In the genomic region with DNA sequence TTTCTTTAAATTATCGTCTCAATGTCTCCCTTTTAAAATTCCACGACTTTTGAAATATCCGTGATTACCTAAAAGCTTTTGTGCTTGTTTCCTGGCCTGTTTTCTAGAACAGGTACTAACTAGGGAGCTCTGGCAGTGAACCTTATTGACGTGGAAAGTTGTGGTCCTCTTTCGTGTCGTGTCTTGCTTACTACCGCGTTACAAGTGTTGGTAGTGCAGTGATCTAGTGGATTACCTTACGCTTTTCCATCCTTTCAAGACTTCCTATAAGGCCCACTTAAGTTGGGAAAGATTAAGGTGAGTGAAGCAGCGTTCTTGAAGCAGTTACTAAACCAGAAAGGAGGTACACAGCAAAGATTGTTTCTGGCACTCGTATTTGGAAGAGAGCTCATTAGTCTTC, we compare ENCODE assay signal across 8 cellular contexts. TPM values are rescaled to one million over a fixed set of nuclear protein-coding genes. Genes with fewer than 3 reads are reported as not detected.
DNase-seq lines count a peak whose midpoint lies in the region; ATAC-seq, FAIRE-seq and TF ChIP-seq lines count a peak whose summit lies in the region.

No MANE protein-coding gene starts in this region.

- in situ Hi-C loops in ACHN (cut with HindIII; ENCODE audit: low pct_ligation_motif_present, low pct_unique_long_range_greater_than_20kb, low sequenced_read_pairs) (no loop called here), GM23248 (cut with MboI) (no loop called here)

- H3K4me3 Mint-ChIP-seq in activated T-helper 17 cell treated with anti-CD3 and anti-CD28 coated beads, Interleukin-2, amount 50 U/mL, for 72 hours: peak overlapping the region; percentile 100

- H3K4me1 ChIP-seq in GM23248 (ENCODE audit: insufficient read depth) (peaks cover 26% of the 10 kb centered on the region), iPS-15b (ENCODE audit: control insufficient read depth, insufficient read depth, low read length) (peaks cover 20% of the 10 kb centered on the region), smooth muscle cell (ENCODE audit: low read depth) (peaks cover 18% of the 10 kb centered on the region)

- no peaks in the 10 kb centered on the region for H3K9me2 ChIP-seq in GM23248 (ENCODE audit: insufficient read depth)

- peak overlapping the region; percentile 99 for H3K4me2 ChIP-seq in GM23248 (ENCODE audit: unreplicated experiment)
- H3K4me2 ChIP-seq in smooth muscle cell: peak overlapping the region; percentile 93

- 2 to 4% methylated on average over 11 of the region's 11 CpGs for WGBS in GM23248 (ENCODE audit: low coverage in 1 of 2, low lambda C conversion rate in 2 of 2, missing lambda C conversion rate in 2 of 2), 2 experiments
- WGBS in smooth muscle cell (ENCODE audit: low lambda C conversion rate): 3% methylated on average over 11 of the region's 11 CpGs

- H3K79me2 ChIP-seq in GM23248 (ENCODE audit: insufficient read depth) (peaks cover 56% of the 10 kb centered on the region), smooth muscle cell (ENCODE audit: low read depth) (peaks cover 50% of the 10 kb centered on the region)

- H3K27ac Mint-ChIP-seq in activated T-helper 17 cell treated with anti-CD3 and anti-CD28 coated beads, Interleukin-2, amount 50 U/mL, for 72 hours: peak overlapping the region; percentile 100

- H3K9me3 Mint-ChIP-seq in activated T-helper 17 cell treated with anti-CD3 and anti-CD28 coated beads, Interleukin-2, amount 50 U/mL, for 72 hours: no peaks in the 10 kb centered on the region

- H3K9ac ChIP-seq in GM23248 (peak overlapping the region; percentile 100), iPS-15b (ENCODE audit: low read depth, low read length) (peak overlapping the region; percentile 49), smooth muscle cell (ENCODE audit: low read depth) (peak overlapping the region; percentile 99)

- H4K20me1 ChIP-seq in GM23248 (ENCODE audit: insufficient read depth): peaks cover 11% of the 10 kb centered on the region; the same call in 1 of the 2 replicates
- H4K20me1 ChIP-seq in smooth muscle cell (ENCODE audit: low read depth): peaks cover 59% of the 10 kb centered on the region

- TF ChIP-seq CTCF in smooth muscle cell (IDR thresholded peaks at IDR 0.05; ENCODE audit: borderline replicate concordance, insufficient read depth, poor library complexity, severe bottlenecking): no peak

- H3K27me3 ChIP-seq in GM23248 (replicated peaks; ENCODE audit: insufficient read depth) (no peaks in the 10 kb centered on the region), iPS-15b (ENCODE audit: control insufficient read depth, insufficient read depth, low read length) (no peaks in the 10 kb centered on the region), smooth muscle cell (ENCODE audit: low read depth) (no peaks in the 10 kb centered on the region)

- no peak for ATAC-seq in activated T-helper 17 cell treated with anti-CD3 and anti-CD28 coated beads, Interleukin-2, amount 50 U/mL, for 72 hours (replicated peaks)
- ATAC-seq in GM21619 (IDR thresholded peaks at IDR 0.05; ENCODE audit: unreplicated experiment): no peak
- ATAC-seq in HG03039 (IDR thresholded peaks at IDR 0.05; ENCODE audit: unreplicated experiment): no peak

- H3K9me3 ChIP-seq in GM23248 (ENCODE audit: low read depth) (no peaks in the 10 kb centered on the region), iPS-15b (ENCODE audit: control insufficient read depth, insufficient read depth, low read length) (no peaks in the 10 kb centered on the region), smooth muscle cell (replicated peaks; ENCODE audit: low read depth) (no peaks in the 10 kb centered on the region)

- H3K36me3 Mint-ChIP-seq in activated T-helper 17 cell treated with anti-CD3 and anti-CD28 coated beads, Interleukin-2, amount 50 U/mL, for 72 hours (ENCODE audit: low read depth): peaks cover 66% of the 10 kb centered on the region

- peak; percentile 22 for DNase-seq in ACHN
- DNase-seq in GM23248: peak; percentile 54
- DNase-seq in smooth muscle cell (lab: John Stamatoyannopoulos, UW; ENCODE audit: unreplicated experiment): no peak
- no peak for DNase-seq in GM12892 (ENCODE audit: insufficient read length)

- peak overlapping the region; percentile 100 for H3K4me3 ChIP-seq in GM23248
- peak overlapping the region; percentile 67 for H3K4me3 ChIP-seq in iPS-15b (ENCODE audit: low read depth, low read length)
- peak overlapping the region; percentile 94 for H3K4me3 ChIP-seq in smooth muscle cell

- H3F3A ChIP-seq in GM23248 (ENCODE audit: insufficient read depth) (peaks cover 51% of the 10 kb centered on the region), smooth muscle cell (ENCODE audit: low read depth) (peaks cover 43% of the 10 kb centered on the region)

- no peak for TF ChIP-seq POLR2A in GM12892 (IDR thresholded peaks at IDR 0.05; ENCODE audit: low read depth, low read length)

- H3K27ac ChIP-seq in GM23248: peak overlapping the region; percentile 99
- H3K27ac ChIP-seq in smooth muscle cell (ENCODE audit: low read depth): peak overlapping the region; percentile 99

- peaks cover 23% of the 10 kb centered on the region for H3K36me3 ChIP-seq in GM23248 (ENCODE audit: low read depth)
- H3K36me3 ChIP-seq in iPS-15b (ENCODE audit: control insufficient read depth, insufficient read depth, low read length): no peaks in the 10 kb centered on the region
- H3K36me3 ChIP-seq in smooth muscle cell (ENCODE audit: low read depth): peaks cover 21% of the 10 kb centered on the region

- no peak overlapping the region for H2AFZ ChIP-seq in GM23248
- H2AFZ ChIP-seq in smooth muscle cell (ENCODE audit: low read depth): no peak overlapping the region

- FAIRE-seq in GM12892 (lab: Jason Lieb, UNC): no peak

- H3K27me3 Mint-ChIP-seq in activated T-helper 17 cell treated with anti-CD3 and anti-CD28 coated beads, Interleukin-2, amount 50 U/mL, for 72 hours: no peaks in the 10 kb centered on the region

- H3K4me1 Mint-ChIP-seq in activated T-helper 17 cell treated with anti-CD3 and anti-CD28 coated beads, Interleukin-2, amount 50 U/mL, for 72 hours: peaks cover 28% of the 10 kb centered on the region

RNA-seq across cellular contexts. Expression of a gene that starts 1.9 kb away (rescaled TPM):
- 51.3 and 57.9 TPM in 2 replicates for total RNA-seq in GM23248 (2014; rRNA removed; shearing (Covaris generic))
- polyA plus RNA-seq in GM23248 (2016; fragmentation: Nextera tagmentation; extraction: Ambion mirVana) (102 and 103 TPM in 2 replicates), smooth muscle cell (183 and 198 TPM in 2 replicates)
- 100 to 1,000 TPM in 1 of 2 donors, 10 to 100 TPM in 1; 61.5 to 363 TPM for total RNA-seq in activated T-helper 17 cell treated with anti-CD3 and anti-CD28 coated beads, Interleukin-2, amount 50 U/mL, for 72 hours
- total RNA-seq in smooth muscle cell: 188 and 202 TPM in 2 replicates
- polyA plus RNA-seq in GM12892 (2012; ENCODE audit: missing spikeins): 51.4 TPM

RNA-seq across cellular contexts. Expression of a gene that starts 35.4 kb away (rescaled TPM):
- total RNA-seq in GM23248 (2014; rRNA removed; shearing (Covaris generic)): under 0.01 and 0.65 TPM in 2 replicates
- polyA plus RNA-seq in GM23248 (2016; fragmentation: Nextera tagmentation; extraction: Ambion mirVana): 0.59 and 0.60 TPM in 2 replicates
- total RNA-seq in activated T-helper 17 cell treated with anti-CD3 and anti-CD28 coated beads, Interleukin-2, amount 50 U/mL, for 72 hours: 1 to 10 TPM in 1 of 2 donors, not detected in 1; 1.1 TPM
- total RNA-seq in smooth muscle cell: 5.3 and 7.2 TPM in 2 replicates
- polyA plus RNA-seq in smooth muscle cell: 5.6 and 5.8 TPM in 2 replicates
- 1.5 TPM for polyA plus RNA-seq in GM12892 (2012; ENCODE audit: missing spikeins)

Comparison
In these comparisons a context has a peak if more than half of its experiments do, and no peak if none do; other contexts are left out.
1. DNase-seq: peak in ACHN (single experiment) and GM23248 (single experiment); none in smooth muscle cell (single experiment) and GM12892 (single experiment).
2. H3K9ac ChIP-seq: peak in every context shown above with its lines; median percentile 100 in GM23248; 99 in smooth muscle cell; 49 in iPS-15b.
3. Peak in every context shown above with its lines, with median percentiles within 50 percentile points of each other: H3K4me3 ChIP-seq.